ENCODE assay signal across 22 cellular contexts in genomic region chr17:15780188-15780587, GRCh38. TPM values are rescaled to one million over a fixed set of nuclear protein-coding genes. Genes with fewer than 3 reads are reported as not detected.
DNase-seq lines count a peak whose midpoint lies in the region; ATAC-seq, FAIRE-seq and TF ChIP-seq lines count a peak whose summit lies in the region.
"Had no signal": no experiment of that assay in that cellular context is flagged by ENCODE, and none has a peak within 500 bp of the region (broad histone marks: within the 10 kb centered on the region; RNA-seq: fewer than 3 reads in every experiment).

No MANE protein-coding gene starts in this region.

- no peak overlapping the region for H3K27ac ChIP-seq in IMR-90 (ENCODE audit: insufficient read depth, low read length)
- H3K27ac ChIP-seq: 22Rv1; A549; BLaER1 treated with 17β-estradiol and CSF1 and Interleukin-3, amounts not matched to agents 10 nM and 100 nM; C4-2B had no signal

- peaks cover 3% of the 10 kb centered on the region for H3K4me1 ChIP-seq in IMR-90 (ENCODE audit: control insufficient read depth, insufficient read depth, low read length)
- H3K4me1 ChIP-seq: A549; BLaER1 treated with 17β-estradiol and CSF1 and Interleukin-3, amounts not matched to agents 10 nM and 100 nM; Caco-2 had no signal

- POLR2A ChIA-PET in IMR-90 (lab: Charles Lee; ENCODE audit: unreplicated experiment) = no interaction called here

- no peak overlapping the region for H2AK5ac ChIP-seq in IMR-90 (ENCODE audit: low read depth, low read length)

- peak; percentile 37 for FAIRE-seq in TTC549 (lab: Jason Lieb, UNC)
- peak; percentile 17 for FAIRE-seq in islet of Langerhans (lab: Jason Lieb, UNC)
- FAIRE-seq: D721Med, G401.6, GM12891, GM19239 had no signal

- no peak for TF ChIP-seq RAD21 in IMR-90 (IDR thresholded peaks at IDR 0.05; ENCODE audit: low read length)

- no peak overlapping the region for H4K5ac ChIP-seq in IMR-90 (ENCODE audit: low read depth, low read length)

- H3K23ac ChIP-seq in IMR-90 (ENCODE audit: low read depth, low read length) = no peak overlapping the region

- no peak overlapping the region for H2BK15ac ChIP-seq in IMR-90 (ENCODE audit: low read depth, low read length)

- H3K9me3 Mint-ChIP-seq in HFFc6 = peaks cover 15% of the 10 kb centered on the region

- peaks cover 14% of the 10 kb centered on the region for H3K36me3 Mint-ChIP-seq in HFFc6 (ENCODE audit: low read depth)
- H3K36me3 Mint-ChIP-seq: CD8-positive, alpha-beta T cell had no signal

- no peak overlapping the region for H4K8ac ChIP-seq in IMR-90 (ENCODE audit: low read depth in 2 of 2, low read length in 2 of 2)

- H3K79me1 ChIP-seq in IMR-90 (ENCODE audit: low read depth in 1 of 2, low read length in 2 of 2) = no peaks in the 10 kb centered on the region

- H3K4me1 Mint-ChIP-seq in HFFc6 (ENCODE audit: low read depth) = no peaks in the 10 kb centered on the region

- H3K14ac ChIP-seq in IMR-90 (replicated peaks; ENCODE audit: low read depth, low read length) = no peak overlapping the region

- no peak overlapping the region for H2BK5ac ChIP-seq in IMR-90 (ENCODE audit: low read depth, low read length, poor library complexity, severe bottlenecking)

- TF ChIP-seq CTCF in IMR-90 (conservative IDR thresholded peaks at IDR 0.05; ENCODE audit: low read depth, low read length) (no peak), HFFc6 (IDR thresholded peaks at IDR 0.05) (no peak)

- no peak overlapping the region for H2AFZ ChIP-seq in IMR-90 (replicated peaks; ENCODE audit: low read length, poor library complexity)

- intact Hi-C loops in IMR-90 (cut with micrococcal nuclease) = no loop called here

- dilution Hi-C loops in IMR-90 (cut with HindIII; ENCODE audit: low sequenced_read_pairs, unreplicated experiment) = no loop called here

- peaks cover 22% of the 10 kb centered on the region for H3K27me3 Mint-ChIP-seq in HFFc6 (ENCODE audit: insufficient read depth)

- no peaks in the 10 kb centered on the region; the same call in none of the 2 replicates for H3K27me3 ChIP-seq in IMR-90 (ENCODE audit: control insufficient read depth, insufficient read depth, low read length)
- H3K27me3 ChIP-seq: BLaER1 treated with 17β-estradiol and CSF1 and Interleukin-3, amounts not matched to agents 10 nM and 100 nM had no signal

- no peak overlapping the region for H2AK9ac ChIP-seq in IMR-90 (replicated peaks; ENCODE audit: low read depth, low read length, poor library complexity)

- no peak overlapping the region for H3K4me3 ChIP-seq in IMR-90 (ENCODE audit: insufficient read depth, low read depth, low read length)
- H3K4me3 ChIP-seq: A549; BLaER1 treated with 17β-estradiol and CSF1 and Interleukin-3, amounts not matched to agents 10 nM and 100 nM had no signal

- no peak overlapping the region for H4K91ac ChIP-seq in IMR-90 (ENCODE audit: insufficient read depth, low read depth, low read length)

- TF ChIP-seq POLR2A in IMR-90 (IDR thresholded peaks at IDR 0.05; ENCODE audit: low read depth, low read length) = no peak

- no peak overlapping the region for H2BK120ac ChIP-seq in IMR-90 (ENCODE audit: low read depth, low read length)

- no peaks in the 10 kb centered on the region for H4K20me1 ChIP-seq in IMR-90 (ENCODE audit: insufficient read depth, low read length)
- H4K20me1 ChIP-seq: BLaER1 treated with 17β-estradiol and CSF1 and Interleukin-3, amounts not matched to agents 10 nM and 100 nM had no signal

- H3K9me3 ChIP-seq in IMR-90 (ENCODE audit: control insufficient read depth, insufficient read depth, low read length) = peaks cover 3% of the 10 kb centered on the region; the same call in 1 of the 2 replicates
- H3K9me3 ChIP-seq: Caco-2 had no signal

- H3K18ac ChIP-seq in IMR-90 (ENCODE audit: low read depth, low read length) = no peak overlapping the region

- H2BK20ac ChIP-seq in IMR-90 (ENCODE audit: low read depth, low read length) = no peak overlapping the region

- no peak overlapping the region for H3K4me2 ChIP-seq in IMR-90 (ENCODE audit: low read depth, low read length)
- H3K4me2 ChIP-seq: A549; BLaER1 treated with 17β-estradiol and CSF1 and Interleukin-3, amounts not matched to agents 10 nM and 100 nM had no signal

- no peak overlapping the region for H3K4ac ChIP-seq in IMR-90 (ENCODE audit: low read depth, low read length)

- ATAC-seq in IMR-90 (ENCODE audit: low read depth) = peak; percentile 75
- ATAC-seq: A549; CD8-positive, alpha-beta T cell had no signal

- in situ Hi-C loops in IMR-90 (cut with MboI; ENCODE audit: low sequenced_read_pairs) = no loop called here

- H3K4me3 Mint-ChIP-seq in HFFc6 = no peak overlapping the region
- H3K4me3 Mint-ChIP-seq: B cell; CD4-positive, alpha-beta T cell; CD8-positive, alpha-beta T cell had no signal

- DNase-seq in IMR-90 (no peak), HFFc6 (no peak), MV-4-11 (lab: John Stamatoyannopoulos, UW) (no peak)
- DNase-seq: AML-193; Caco-2; Calu3; CD4-positive, alpha-beta T cell; CD8-positive, alpha-beta T cell; DMS79 treated with DMSO at 0.1 percent for 48 hours; GF-D8 had no signal

- no peak overlapping the region for H3K27ac Mint-ChIP-seq in HFFc6
- H3K27ac Mint-ChIP-seq: B cell; CD4-positive, alpha-beta T cell; CD8-positive, alpha-beta T cell had no signal

- BruUV-seq in IMR-90 (replicated peaks; lab: Mats Ljungman, UMichigan) = no TSS peak

- CTCF ChIA-PET in IMR-90 (lab: Yijun Ruan, JAX) = no interaction called here

- no peaks in the 10 kb centered on the region for H3K9me1 ChIP-seq in IMR-90 (ENCODE audit: insufficient read depth, low read length)

- H3K56ac ChIP-seq in IMR-90 (ENCODE audit: extremely low read depth, insufficient read depth, low read length) = no peak overlapping the region

- no peak overlapping the region for H3K9ac ChIP-seq in IMR-90 (ENCODE audit: low read depth, low read length)
- H3K9ac ChIP-seq: BLaER1 treated with 17β-estradiol and CSF1 and Interleukin-3, amounts not matched to agents 10 nM and 100 nM had no signal

- no peaks in the 10 kb centered on the region for H3K36me3 ChIP-seq in IMR-90 (ENCODE audit: control insufficient read depth, insufficient read depth, low read length)
- H3K36me3 ChIP-seq: BLaER1 treated with 17β-estradiol and CSF1 and Interleukin-3, amounts not matched to agents 10 nM and 100 nM had no signal

TF ChIP-seq in IMR-90, 13 proteins besides CTCF, POLR2A, EP300 and RAD21:
- no peak for TF ChIP-seq RCOR1 (IDR thresholded peaks at IDR 0.05; ENCODE audit: insufficient replicate concordance, low read length)
- no peak for TF ChIP-seq SMC3 (IDR thresholded peaks at IDR 0.05; ENCODE audit: low read depth, low read length)
- no peak for TF ChIP-seq MAFK (IDR thresholded peaks at IDR 0.05; ENCODE audit: low read depth, low read length)
- no peak for TF ChIP-seq MXI1 (IDR thresholded peaks at IDR 0.05; ENCODE audit: borderline replicate concordance, low read depth, low read length)
- no peak for TF ChIP-seq ELK1 (IDR thresholded peaks at IDR 0.05; ENCODE audit: borderline replicate concordance, low read depth, low read length)
- no peak for TF ChIP-seq RFX5 (IDR thresholded peaks at IDR 0.05; ENCODE audit: low read depth, low read length)
- TF ChIP-seq USF2 (IDR thresholded peaks at IDR 0.05; ENCODE audit: low read depth, low read length) = no peak
- TF ChIP-seq MAZ (IDR thresholded peaks at IDR 0.05; ENCODE audit: borderline replicate concordance, low read depth, low read length) = no peak
- TF ChIP-seq CHD1 (IDR thresholded peaks at IDR 0.05; ENCODE audit: low read depth, low read length) = no peak
- no peak for TF ChIP-seq CEBPB (IDR thresholded peaks at IDR 0.05; ENCODE audit: low read depth, low read length)
- TF ChIP-seq FOS (IDR thresholded peaks at IDR 0.05; ENCODE audit: low read depth, low read length) = no peak
- TF ChIP-seq BHLHE40 (IDR thresholded peaks at IDR 0.05; ENCODE audit: low read depth, low read length) = no peak
- TF ChIP-seq NFE2L2 (IDR thresholded peaks at IDR 0.05; ENCODE audit: low read depth, low read length) = no peak

RNA-seq across cellular contexts. Expression of gene TBC1D26, which starts 48.1 kb away (rescaled TPM):
- total RNA-seq in IMR-90 (2012; rRNA removed) = not detected in 2 replicates
- polyA plus RNA-seq in IMR-90 (2012; rRNA removed) = 0.02 and 0.04 TPM in 2 replicates
- not detected in 2 replicates for polyA plus RNA-seq in IMR-90 (2012; cell fraction: cytosol; rRNA removed)
- 0.40 and 0.41 TPM in 2 replicates for polyA plus RNA-seq in IMR-90 (2012; cell fraction: nucleus; rRNA removed; ENCODE audit: low replicate concordance)
- total RNA-seq in HFFc6 (2021; fragmentation: NEBNext Ultra II Directional; extraction: Animal tissue kit (Norgen Biotek cat#: 25700)) = not detected
- total RNA-seq: A172; B cell; Caco-2; CD4-positive, alpha-beta T cell had no signal
